In genomic region chr7:97935561-97936213, GRCh38 we compare ENCODE assay signal across 18 cellular contexts. TPM values are rescaled to one million over a fixed set of nuclear protein-coding genes. Genes with fewer than 3 reads are reported as not detected.
"Had no signal": no experiment of that assay in that cellular context is flagged by ENCODE, and none has a peak within 500 bp of the region (broad histone marks: within the 10 kb centered on the region; RNA-seq: fewer than 3 reads in every experiment).

No MANE protein-coding gene starts in this region.

RNA-seq across cellular contexts. Expression of gene OCM2, which starts 54.3 kb away (rescaled TPM):
- total RNA-seq: natural killer cell treated with Interleukin-12 subunit alpha and Interleukin-12 subunit beta and Interleukin-15 and Interleukin-18, amount 100 ng/mL, for 72 hours; neural crest cell; omental fat pad; osteocyte; pancreas; posterior vena cava; prostate gland; pulmonary artery endothelial cell; right atrium auricular region; sciatic nerve; smooth muscle cell; spleen; suprapubic skin; testis; transverse colon; upper lobe of right lung; urinary bladder; uterus had no signal
- polyA plus RNA-seq: pancreas, smooth muscle cell, spleen, urinary bladder had no signal
